ENCODE assay signal across 1 cellular context in genomic region chr1:208119225-208119606, GRCh38.
TF ChIP-seq lines count a peak whose summit lies in the region.

No MANE protein-coding gene starts in this region.

TF ChIP-seq in HepG2, 621 proteins besides CTCF, POLR2A, EP300 and RAD21 (continued from another document and continues in another):
- TF ChIP-seq MYPOP (CRISPR knock-in tag; IDR thresholded peaks at IDR 0.05): no peak
- no peak for TF ChIP-seq TBL1XR1 (IDR thresholded peaks at IDR 0.05; ENCODE audit: borderline replicate concordance, low read length, partially characterized antibody)
- TF ChIP-seq ZNF30 (CRISPR knock-in tag; IDR thresholded peaks at IDR 0.05): no peak
- no peak for TF ChIP-seq CREB1 (IDR thresholded peaks at IDR 0.05)
- TF ChIP-seq CREB1 (CRISPR knock-in tag; IDR thresholded peaks at IDR 0.05): 0 out of 2 replicates have a peak, but pooled peaks have one; percentile 15
- no peak for TF ChIP-seq ARID3A (IDR thresholded peaks at IDR 0.05; ENCODE audit: low read depth, low read length)
- TF ChIP-seq XRCC5 (optimal IDR thresholded peaks at IDR 0.05; ENCODE audit: low read length): no peak
- TF ChIP-seq GABPA (IDR thresholded peaks at IDR 0.05; ENCODE audit: low read depth, low read length): no peak
- peak; percentile 31; the same call in 1 of the 2 replicates for TF ChIP-seq GABPA (CRISPR knock-in tag; IDR thresholded peaks at IDR 0.05; ENCODE audit: low read depth)
- TF ChIP-seq RBFOX2 (IDR thresholded peaks at IDR 0.05; ENCODE audit: low read depth, low read length): no peak
- TF ChIP-seq ZNF432 (CRISPR knock-in tag; IDR thresholded peaks at IDR 0.05; ENCODE audit: borderline replicate concordance): no peak
- TF ChIP-seq PLRG1 (conservative IDR thresholded peaks at IDR 0.05): no peak
- no peak for TF ChIP-seq ZMYM3 (CRISPR knock-in tag; IDR thresholded peaks at IDR 0.05)
- no peak for TF ChIP-seq MYNN (CRISPR knock-in tag; IDR thresholded peaks at IDR 0.05; ENCODE audit: low read depth)
- no peak for TF ChIP-seq ZNF570 (CRISPR knock-in tag; IDR thresholded peaks at IDR 0.05; ENCODE audit: borderline replicate concordance)
- TF ChIP-seq ZNF556 (CRISPR knock-in tag; IDR thresholded peaks at IDR 0.05; ENCODE audit: borderline replicate concordance): no peak
- TF ChIP-seq ZNF501 (CRISPR knock-in tag; IDR thresholded peaks at IDR 0.05): no peak
- no peak for TF ChIP-seq FOXP1 (IDR thresholded peaks at IDR 0.05)
- peak; percentile 63; the same call in 1 of the 2 replicates for TF ChIP-seq FOXP1 (CRISPR knock-in tag; IDR thresholded peaks at IDR 0.05)
- no peak for TF ChIP-seq GATA4 (IDR thresholded peaks at IDR 0.05; ENCODE audit: borderline replicate concordance, low read depth)
- no peak for TF ChIP-seq NBN (conservative IDR thresholded peaks at IDR 0.05)
- no peak for TF ChIP-seq ZNF800 (CRISPR knock-in tag; IDR thresholded peaks at IDR 0.05)
- no peak for TF ChIP-seq CREB3 (CRISPR knock-in tag; IDR thresholded peaks at IDR 0.05)
- TF ChIP-seq ZNF138 (CRISPR knock-in tag; IDR thresholded peaks at IDR 0.05; ENCODE audit: low read depth): no peak
- no peak for TF ChIP-seq TRIM22 (IDR thresholded peaks at IDR 0.05)
- TF ChIP-seq MEF2D (CRISPR knock-in tag; IDR thresholded peaks at IDR 0.05): no peak
- no peak for TF ChIP-seq ZNF761 (CRISPR knock-in tag; conservative IDR thresholded peaks at IDR 0.05)
- TF ChIP-seq POLR2AphosphoS5 (IDR thresholded peaks at IDR 0.05; ENCODE audit: low read depth, low read length): no peak
- 0 out of 2 replicates have a peak, but pooled peaks have one; percentile 25 for TF ChIP-seq ARNTL (CRISPR knock-in tag; IDR thresholded peaks at IDR 0.05)
- no peak for TF ChIP-seq HIC2 (CRISPR knock-in tag; IDR thresholded peaks at IDR 0.05; ENCODE audit: low read depth)
- no peak for TF ChIP-seq ZNF558 (CRISPR knock-in tag; IDR thresholded peaks at IDR 0.05; ENCODE audit: borderline replicate concordance)
- TF ChIP-seq ONECUT2 (CRISPR knock-in tag; IDR thresholded peaks at IDR 0.05): 0 out of 2 replicates have a peak, but pooled peaks have one; percentile 61
- TF ChIP-seq ATF3 (CRISPR knock-in tag; IDR thresholded peaks at IDR 0.05): no peak
- 0 out of 2 replicates have a peak, but pooled peaks have one; percentile 13 for TF ChIP-seq ZFX (CRISPR knock-in tag; IDR thresholded peaks at IDR 0.05; ENCODE audit: low read depth)
- TF ChIP-seq HNRNPL (IDR thresholded peaks at IDR 0.05; ENCODE audit: low read depth, low read length): no peak
- no peak for TF ChIP-seq CAMTA2 (CRISPR knock-in tag; IDR thresholded peaks at IDR 0.05; ENCODE audit: borderline replicate concordance)
- no peak for TF ChIP-seq RBM39 (IDR thresholded peaks at IDR 0.05; ENCODE audit: low read depth, low read length, poor library complexity, severe bottlenecking)
- TF ChIP-seq ZNF333 (CRISPR knock-in tag; IDR thresholded peaks at IDR 0.05; ENCODE audit: borderline replicate concordance): no peak
- TF ChIP-seq PLSCR1 (CRISPR knock-in tag; IDR thresholded peaks at IDR 0.05; ENCODE audit: borderline replicate concordance): no peak
- no peak for TF ChIP-seq GLMP (CRISPR knock-in tag; IDR thresholded peaks at IDR 0.05; ENCODE audit: borderline replicate concordance)
- no peak for TF ChIP-seq ZBTB40 (IDR thresholded peaks at IDR 0.05)
- TF ChIP-seq ZBTB40 (CRISPR knock-in tag; IDR thresholded peaks at IDR 0.05): no peak
- no peak for TF ChIP-seq THAP11 (CRISPR knock-in tag; IDR thresholded peaks at IDR 0.05)
- TF ChIP-seq ZNF792 (CRISPR knock-in tag; IDR thresholded peaks at IDR 0.05): peak; percentile 40; the same call in 1 of the 2 replicates
- TF ChIP-seq ZSCAN31 (CRISPR knock-in tag; IDR thresholded peaks at IDR 0.05; ENCODE audit: low read depth): peak; percentile 16; the same call in 1 of the 2 replicates
- no peak for TF ChIP-seq SRSF1 (optimal IDR thresholded peaks at IDR 0.05; ENCODE audit: low read depth, low read length)
